29 cellular contexts compared by ENCODE assay signal in genomic region chr4:65924843-65925242, GRCh38.
"Had no signal": no experiment of that assay in that cellular context is flagged by ENCODE, and none has a peak within 500 bp of the region (broad histone marks: within the 10 kb centered on the region; RNA-seq: fewer than 3 reads in every experiment).

No MANE protein-coding gene starts in this region.

- DNase-seq: Kasumi-1, MG63, NCI-H1048, NCI-H1092 treated with DMSO at 0.1 percent for 48 hours, NCI-H1105 treated with DMSO at 0.1 percent for 48 hours, NCI-H1436, NCI-H146, NCI-H1694, NCI-H187, NCI-H1930, NCI-H2029 treated with DMSO at 0.1 percent for 48 hours, NCI-H2081 treated with DMSO at 0.1 percent for 48 hours, NCI-H2107, NCI-H2171, NCI-H226, NCI-H446 treated with DMSO at 0.1 percent for 48 hours, NCI-H510A, NCI-H526, NCI-H774, PC-9, SHP77, SIG-M5, SJCRH30, SK-N-SH, T-cell, T-helper 17 cell had no signal

- H3K27me3 ChIP-seq: MG63, SJCRH30 had no signal

- H3K9ac ChIP-seq: SK-N-SH had no signal

- H3K4me2 ChIP-seq: PC-9, SK-N-SH had no signal

- H3K9me3 ChIP-seq: MG63, SK-N-SH had no signal

- H2AFZ ChIP-seq: PC-9 had no signal

- H3K4me1 ChIP-seq: SJCRH30 had no signal

- H3K27ac ChIP-seq: PC-9, RWPE1, SJCRH30 had no signal

- ATAC-seq: Panc1, Right ventricle myocardium inferior, T-cell, T-helper 17 cell had no signal

- H3K36me3 ChIP-seq: MG63, SJCRH30 had no signal

- H3K4me3 ChIP-seq: MG63, PC-9, SJCRH30 had no signal
